Comparison of ENCODE assay signal across 9 cellular contexts in the genomic region with DNA sequence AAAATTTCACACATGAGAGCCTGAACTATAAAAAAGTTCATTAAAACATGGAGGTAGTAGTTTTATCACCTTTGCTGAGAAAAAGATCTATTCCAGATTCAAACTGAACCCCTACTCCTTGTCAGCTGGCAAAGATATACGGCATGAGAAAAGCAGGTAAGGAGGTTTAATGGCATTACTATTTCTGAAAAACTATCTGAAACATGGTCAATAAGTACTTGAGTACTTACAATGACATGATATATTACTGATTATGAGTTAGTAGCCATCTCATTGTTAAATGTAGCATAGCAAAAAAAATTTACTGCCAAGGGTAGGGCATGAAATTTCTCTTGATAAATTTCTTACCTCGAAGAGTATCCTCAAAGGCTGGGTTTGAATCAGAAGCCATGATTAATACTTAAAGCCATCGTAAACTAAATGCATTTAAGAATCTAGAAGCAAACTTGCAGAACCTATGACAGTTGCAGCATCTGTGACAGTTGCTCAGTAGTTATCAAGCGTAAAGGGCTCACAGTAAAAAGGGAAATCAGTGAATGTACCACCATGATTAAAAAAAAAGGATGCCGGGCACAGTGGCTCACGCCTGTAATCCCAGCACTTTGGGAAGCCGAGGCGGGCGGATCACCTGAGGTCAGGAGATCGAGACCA. TPM values are rescaled to one million over a fixed set of nuclear protein-coding genes. Genes with fewer than 3 reads are reported as not detected.
A peak's percentile ranks its signal among the peaks of the same experiment; 100 is the strongest.
DNase-seq lines count a peak whose midpoint lies in the region; ATAC-seq and TF ChIP-seq lines count a peak whose summit lies in the region.
"Had no signal": no experiment of that assay in that cellular context is flagged by ENCODE, and none has a peak within 500 bp of the region (broad histone marks: within the 10 kb centered on the region; RNA-seq: fewer than 3 reads in every experiment).

No MANE protein-coding gene starts in this region.

- CTCF ChIA-PET in activated CD4-positive, alpha-beta T cell treated with anti-CD3 and anti-CD28 coated beads, Interleukin-2, amount 10 ng/mL, durations not matched to agents 7 days and 5 days (lab: Charles Lee), result no interaction called here

- H3K9me3 ChIP-seq in iPS-18c (ENCODE audit: control insufficient read depth, insufficient read depth, low read length), result no peaks in the 10 kb centered on the region
- no peaks in the 10 kb centered on the region for H3K9me3 ChIP-seq in thyroid gland

- H3K27ac ChIP-seq in thyroid gland, result peak overlapping the region; percentile 2 to 72 (median 52)

- TF ChIP-seq CTCF in thyroid gland (IDR thresholded peaks at IDR 0.05), result no peak

- H3K27me3 ChIP-seq in thyroid gland, result no peaks in the 10 kb centered on the region

- H3K27me3 Mint-ChIP-seq in activated CD4-positive, alpha-beta T cell treated with anti-CD3 and anti-CD28 coated beads, Interleukin-2, amount 10 ng/mL, durations not matched to agents 7 days and 5 days, result no peaks in the 10 kb centered on the region
- H3K27me3 Mint-ChIP-seq in activated T-helper 1 cell treated with anti-CD3 and anti-CD28 coated beads, Interleukin-12 subunit alpha, Interleukin-12 subunit beta, Interleukin-2, Interleukin-4 antibody, amounts not matched to agents 30 ng/mL and 10 ng/mL and 1 ng/mL, durations not matched to agents 14 hours and 24 hours and 36 hours (ENCODE audit: insufficient read depth), result no peaks in the 10 kb centered on the region

- ATAC-seq in HG03439 (IDR thresholded peaks at IDR 0.05; ENCODE audit: unreplicated experiment), result no peak
- no peak for ATAC-seq in GM21786 (IDR thresholded peaks at IDR 0.05; ENCODE audit: unreplicated experiment)

- TF ChIP-seq POLR2A in thyroid gland (IDR thresholded peaks at IDR 0.05), result no peak

- POLR2A ChIA-PET in activated CD4-positive, alpha-beta T cell treated with anti-CD3 and anti-CD28 coated beads, Interleukin-2, amount 10 ng/mL, durations not matched to agents 7 days and 5 days (lab: Charles Lee), result interaction anchor here (0.6 kb wide), 1 partner anchor 125 kb away, joined by 5 read pairs; no protein-coding TSS in a partner anchor

- H3K4me1 Mint-ChIP-seq in activated CD4-positive, alpha-beta T cell treated with anti-CD3 and anti-CD28 coated beads, Interleukin-2, amount 10 ng/mL, durations not matched to agents 7 days and 5 days, result peaks cover 13% of the 10 kb centered on the region
- peaks cover 12% of the 10 kb centered on the region for H3K4me1 Mint-ChIP-seq in activated T-helper 1 cell treated with anti-CD3 and anti-CD28 coated beads, Interleukin-12 subunit alpha, Interleukin-12 subunit beta, Interleukin-2, Interleukin-4 antibody, amounts not matched to agents 30 ng/mL and 10 ng/mL and 1 ng/mL, durations not matched to agents 14 hours and 24 hours and 36 hours (ENCODE audit: low read depth)

- H3K36me3 Mint-ChIP-seq in activated CD4-positive, alpha-beta T cell treated with anti-CD3 and anti-CD28 coated beads, Interleukin-2, amount 10 ng/mL, durations not matched to agents 7 days and 5 days (ENCODE audit: low read depth), result peaks cover 18% of the 10 kb centered on the region
- H3K36me3 Mint-ChIP-seq in activated T-helper 1 cell treated with anti-CD3 and anti-CD28 coated beads, Interleukin-12 subunit alpha, Interleukin-12 subunit beta, Interleukin-2, Interleukin-4 antibody, amounts not matched to agents 30 ng/mL and 10 ng/mL and 1 ng/mL, durations not matched to agents 14 hours and 24 hours and 36 hours (ENCODE audit: low read depth), result peaks cover 12% of the 10 kb centered on the region

- intact Hi-C loops in activated T-helper 1 cell treated with anti-CD3 and anti-CD28 coated beads, Interleukin-12 subunit alpha, Interleukin-12 subunit beta, Interleukin-2, Interleukin-4 antibody, amounts not matched to agents 30 ng/mL and 10 ng/mL and 1 ng/mL, durations not matched to agents 14 hours and 24 hours and 36 hours (cut with micrococcal nuclease), result no loop called here
- intact Hi-C loops in thyroid gland (cut with DNase I), result no loop called here

- H3K9me3 Mint-ChIP-seq in activated CD4-positive, alpha-beta T cell treated with anti-CD3 and anti-CD28 coated beads, Interleukin-2, amount 10 ng/mL, durations not matched to agents 7 days and 5 days, result no peaks in the 10 kb centered on the region
- H3K9me3 Mint-ChIP-seq in activated T-helper 1 cell treated with anti-CD3 and anti-CD28 coated beads, Interleukin-12 subunit alpha, Interleukin-12 subunit beta, Interleukin-2, Interleukin-4 antibody, amounts not matched to agents 30 ng/mL and 10 ng/mL and 1 ng/mL, durations not matched to agents 14 hours and 24 hours and 36 hours, result no peaks in the 10 kb centered on the region

- H3K4me3 ChIP-seq in iPS-18c (ENCODE audit: insufficient read depth, low read depth, low read length), result peak overlapping the region; percentile 24; the same call in 1 of the 2 replicates
- peak overlapping the region in 1 of 3 donors; percentile 12 for H3K4me3 ChIP-seq in thyroid gland (replicated peaks in 1 of 3)

- peaks cover 42 to 45% of the 10 kb centered on the region in 2 donors for H3K4me1 ChIP-seq in thyroid gland

- peak overlapping the region; percentile 78 for H3K27ac Mint-ChIP-seq in activated CD4-positive, alpha-beta T cell treated with anti-CD3 and anti-CD28 coated beads, Interleukin-2, amount 10 ng/mL, durations not matched to agents 7 days and 5 days
- H3K27ac Mint-ChIP-seq in activated T-helper 1 cell treated with anti-CD3 and anti-CD28 coated beads, Interleukin-12 subunit alpha, Interleukin-12 subunit beta, Interleukin-2, Interleukin-4 antibody, amounts not matched to agents 30 ng/mL and 10 ng/mL and 1 ng/mL, durations not matched to agents 14 hours and 24 hours and 36 hours, result no peak overlapping the region

- 49 to 68% methylated on average over 10 of the region's 10 CpGs for WGBS in thyroid gland, 2 donors

- DNase-seq in activated CD4-positive, alpha-beta T cell treated with anti-CD3 and anti-CD28 coated beads, Interleukin-2, amount 10 ng/mL, durations not matched to agents 7 days and 5 days, result no peak
- DNase-seq in activated CD4-positive, alpha-beta T cell treated with anti-CD3 and anti-CD28 coated beads, Interleukin-2, amount 50 U/mL, for 4 hours, result no peak
- no peak for DNase-seq in activated T-helper 1 cell treated with anti-CD3 and anti-CD28 coated beads, Interleukin-12 subunit alpha, Interleukin-12 subunit beta, Interleukin-2, Interleukin-4 antibody, amounts not matched to agents 30 ng/mL and 10 ng/mL and 1 ng/mL, durations not matched to agents 14 hours and 24 hours and 36 hours (ENCODE audit: low spot score)
- no peak for DNase-seq in thyroid gland
- DNase-seq in stimulated activated CD4-positive, alpha-beta T cell treated with anti-CD3 and anti-CD28 coated beads, Interleukin-2, amount 100 ng/mL, for 48 hours, result no peak
- DNase-seq: DMS 273 treated with DMSO at 0.1 percent for 48 hours had no signal

- H3K36me3 ChIP-seq in thyroid gland, result peaks cover 0 to 5% of the 10 kb centered on the region in 2 donors

- peak overlapping the region; percentile 71 for H3K4me3 Mint-ChIP-seq in activated CD4-positive, alpha-beta T cell treated with anti-CD3 and anti-CD28 coated beads, Interleukin-2, amount 10 ng/mL, durations not matched to agents 7 days and 5 days
- peak overlapping the region; percentile 78 for H3K4me3 Mint-ChIP-seq in activated T-helper 1 cell treated with anti-CD3 and anti-CD28 coated beads, Interleukin-12 subunit alpha, Interleukin-12 subunit beta, Interleukin-2, Interleukin-4 antibody, amounts not matched to agents 30 ng/mL and 10 ng/mL and 1 ng/mL, durations not matched to agents 14 hours and 24 hours and 36 hours

RNA-seq across cellular contexts. Expression of a gene that starts 8.7 kb away (rescaled TPM):
- total RNA-seq in activated CD4-positive, alpha-beta T cell treated with anti-CD3 and anti-CD28 coated beads, Interleukin-2, amount 10 ng/mL, durations not matched to agents 7 days and 5 days, result 1 to 10 TPM; 5.1 to 5.4 TPM
- total RNA-seq in activated T-helper 1 cell treated with anti-CD3 and anti-CD28 coated beads, Interleukin-12 subunit alpha, Interleukin-12 subunit beta, Interleukin-2, Interleukin-4 antibody, amounts not matched to agents 30 ng/mL and 10 ng/mL and 1 ng/mL, durations not matched to agents 14 hours and 24 hours and 36 hours, result 4.5 and 5.1 TPM in 2 replicates
- total RNA-seq in thyroid gland, result 100 to 1,000 TPM in 3 of 4 donors, 10 to 100 TPM in 1; 96.3 to 184 (median 159) TPM

RNA-seq across cellular contexts. Expression of a gene that starts 50.9 kb away (rescaled TPM):
- total RNA-seq in activated CD4-positive, alpha-beta T cell treated with anti-CD3 and anti-CD28 coated beads, Interleukin-2, amount 10 ng/mL, durations not matched to agents 7 days and 5 days, result 10 to 100 TPM; 10.8 to 11.3 TPM
- 27.1 and 29.3 TPM in 2 replicates for total RNA-seq in activated T-helper 1 cell treated with anti-CD3 and anti-CD28 coated beads, Interleukin-12 subunit alpha, Interleukin-12 subunit beta, Interleukin-2, Interleukin-4 antibody, amounts not matched to agents 30 ng/mL and 10 ng/mL and 1 ng/mL, durations not matched to agents 14 hours and 24 hours and 36 hours
- 1 to 10 TPM; 2.2 to 6.2 (median 4.3) TPM for total RNA-seq in thyroid gland

Comparison
In these comparisons a context has a peak if more than half of its experiments do, and no peak if none do; other contexts are left out.
1. RNA of a gene that starts 8.7 kb away (total RNA-seq): 96.3 to 184 TPM in thyroid gland; 5.1 to 5.4 TPM in activated CD4-positive, alpha-beta T cell treated with anti-CD3 and anti-CD28 coated beads, Interleukin-2, amount 10 ng/mL, durations not matched to agents 7 days and 5 days and 4.5 to 5.1 TPM in activated T-helper 1 cell treated with anti-CD3 and anti-CD28 coated beads, Interleukin-12 subunit alpha, Interleukin-12 subunit beta, Interleukin-2, Interleukin-4 antibody, amounts not matched to agents 30 ng/mL and 10 ng/mL and 1 ng/mL, durations not matched to agents 14 hours and 24 hours and 36 hours; every median in the first group is over 10 times any median in the second.